ENCODE assay signal across 21 cellular contexts in genomic region chrX:95071052-95071451, GRCh38.
A peak's percentile ranks its signal among the peaks of the same experiment; 100 is the strongest.
DNase-seq lines count a peak whose midpoint lies in the region; ATAC-seq, FAIRE-seq and TF ChIP-seq lines count a peak whose summit lies in the region.
"Had no signal": no experiment of that assay in that cellular context is flagged by ENCODE, and none has a peak within 500 bp of the region (broad histone marks: within the 10 kb centered on the region; RNA-seq: fewer than 3 reads in every experiment).

No MANE protein-coding gene starts in this region.

- peaks cover 8% of the 10 kb centered on the region; the same call in 1 of the 2 replicates for H3K4me1 ChIP-seq in GM23248 (ENCODE audit: insufficient read depth)
- H3K4me1 ChIP-seq in hepatocyte (ENCODE audit: insufficient read depth): no peaks in the 10 kb centered on the region
- H3K4me1 ChIP-seq: gastroesophageal sphincter, psoas muscle, SJSA1, tibial nerve had no signal

- DNase-seq in GM23248 (peak; percentile 11), hepatocyte (ENCODE audit: low spot score) (no peak), GM19238 (ENCODE audit: insufficient read length, low spot score) (no peak), DMS79 treated with DMSO at 0.1 percent for 48 hours (lab: John Stamatoyannopoulos, UW) (no peak), NCI-H774 (lab: John Stamatoyannopoulos, UW) (no peak)
- DNase-seq in effector memory CD8-positive, alpha-beta T cell: no peak
- DNase-seq: activated B cell treated with CpG ODN at 0.5 μM for 24 hours; activated CD4-positive, alpha-beta memory T cell treated with anti-CD3 and anti-CD28 coated beads, Interleukin-2, amount 10 ng/mL, durations not matched to agents 7 days and 5 days; activated naive CD4-positive, alpha-beta T cell treated with anti-CD3 and anti-CD28 coated beads for 36 hours; KG1; natural killer cell; NCI-H187 treated with DMSO at 0.1 percent for 48 hours; psoas muscle; stimulated activated CD4-positive, alpha-beta T cell treated with anti-CD3 and anti-CD28 coated beads, Interleukin-4, amount 100 ng/mL, for 1 hour had no signal

- H3K4me3 Mint-ChIP-seq in brain: no peak overlapping the region
- no peak overlapping the region for H3K4me3 Mint-ChIP-seq in effector memory CD8-positive, alpha-beta T cell
- H3K4me3 Mint-ChIP-seq: activated B cell treated with CpG ODN at 0.5 μM for 24 hours; activated CD4-positive, alpha-beta memory T cell treated with anti-CD3 and anti-CD28 coated beads, Interleukin-2, amount 10 ng/mL, durations not matched to agents 7 days and 5 days; activated naive CD4-positive, alpha-beta T cell treated with anti-CD3 and anti-CD28 coated beads for 36 hours; natural killer cell; stimulated activated naive CD8-positive, alpha-beta T cell treated with anti-CD3 and anti-CD28 coated beads, Interleukin-15, Interleukin-2, amounts not matched to agents 100 ng/mL and 50 ng/mL, for 24 hours had no signal

- H3K79me2 ChIP-seq in GM23248 (ENCODE audit: insufficient read depth) (no peaks in the 10 kb centered on the region), hepatocyte (no peaks in the 10 kb centered on the region)

- H3K9me2 ChIP-seq in GM23248 (ENCODE audit: insufficient read depth) (no peaks in the 10 kb centered on the region), hepatocyte (replicated peaks; ENCODE audit: insufficient read depth) (no peaks in the 10 kb centered on the region)

- no peak overlapping the region for H3K4me3 ChIP-seq in GM23248
- H3K4me3 ChIP-seq in hepatocyte: no peak overlapping the region
- H3K4me3 ChIP-seq: gastroesophageal sphincter, psoas muscle, SJSA1, tibial nerve had no signal

- H4K20me1 ChIP-seq in GM23248 (ENCODE audit: insufficient read depth): no peaks in the 10 kb centered on the region
- H4K20me1 ChIP-seq in hepatocyte (ENCODE audit: insufficient read depth, poor library complexity, severe bottlenecking): no peaks in the 10 kb centered on the region

- H3K27me3 ChIP-seq in GM23248 (replicated peaks; ENCODE audit: insufficient read depth): no peaks in the 10 kb centered on the region
- H3K27me3 ChIP-seq in hepatocyte: no peaks in the 10 kb centered on the region
- H3K27me3 ChIP-seq: gastroesophageal sphincter, SJSA1 had no signal

- no peaks in the 10 kb centered on the region for H3F3A ChIP-seq in GM23248 (ENCODE audit: insufficient read depth)

- H3K36me3 ChIP-seq in GM23248 (ENCODE audit: low read depth) (no peaks in the 10 kb centered on the region), hepatocyte (replicated peaks; ENCODE audit: insufficient read depth, low read depth) (no peaks in the 10 kb centered on the region)
- H3K36me3 ChIP-seq: gastroesophageal sphincter, SJSA1, tibial nerve had no signal

- no peak overlapping the region for H3K27ac Mint-ChIP-seq in brain
- no peak overlapping the region for H3K27ac Mint-ChIP-seq in effector memory CD8-positive, alpha-beta T cell
- H3K27ac Mint-ChIP-seq: activated B cell treated with CpG ODN at 0.5 μM for 24 hours; activated CD4-positive, alpha-beta memory T cell treated with anti-CD3 and anti-CD28 coated beads, Interleukin-2, amount 10 ng/mL, durations not matched to agents 7 days and 5 days; activated naive CD4-positive, alpha-beta T cell treated with anti-CD3 and anti-CD28 coated beads for 36 hours; natural killer cell; stimulated activated naive CD8-positive, alpha-beta T cell treated with anti-CD3 and anti-CD28 coated beads, Interleukin-15, Interleukin-2, amounts not matched to agents 100 ng/mL and 50 ng/mL, for 24 hours had no signal

- no peak overlapping the region for H2AFZ ChIP-seq in GM23248
- no peak overlapping the region for H2AFZ ChIP-seq in hepatocyte

- no peaks in the 10 kb centered on the region for H3K36me3 Mint-ChIP-seq in brain
- peaks cover 3% of the 10 kb centered on the region for H3K36me3 Mint-ChIP-seq in effector memory CD8-positive, alpha-beta T cell (ENCODE audit: insufficient read depth)
- H3K36me3 Mint-ChIP-seq: natural killer cell had no signal

- H3K4me1 Mint-ChIP-seq in brain: no peaks in the 10 kb centered on the region
- H3K4me1 Mint-ChIP-seq in effector memory CD8-positive, alpha-beta T cell (ENCODE audit: low read depth in 2 of 2): no peaks in the 10 kb centered on the region
- H3K4me1 Mint-ChIP-seq: activated B cell treated with CpG ODN at 0.5 μM for 24 hours; activated CD4-positive, alpha-beta memory T cell treated with anti-CD3 and anti-CD28 coated beads, Interleukin-2, amount 10 ng/mL, durations not matched to agents 7 days and 5 days; natural killer cell had no signal

- H3K9ac ChIP-seq in GM23248: no peak overlapping the region

- peak; percentile 85 for FAIRE-seq in A204.1 (lab: Jason Lieb, UNC)
- FAIRE-seq: endothelial cell of umbilical vein had no signal

- in situ Hi-C loops in GM23248 (cut with MboI): no loop called here

- H3K4me2 ChIP-seq in GM23248 (ENCODE audit: unreplicated experiment) (no peak overlapping the region), hepatocyte (no peak overlapping the region)

- H3K9me3 ChIP-seq in GM23248 (ENCODE audit: low read depth): no peaks in the 10 kb centered on the region
- no peaks in the 10 kb centered on the region for H3K9me3 ChIP-seq in hepatocyte (ENCODE audit: low read depth)
- H3K9me3 ChIP-seq: gastroesophageal sphincter, psoas muscle, SJSA1, tibial nerve had no signal

- H3K9me3 Mint-ChIP-seq in brain: no peaks in the 10 kb centered on the region
- peaks cover 0 to 6% of the 10 kb centered on the region in 2 donors for H3K9me3 Mint-ChIP-seq in effector memory CD8-positive, alpha-beta T cell
- H3K9me3 Mint-ChIP-seq: activated B cell treated with CpG ODN at 0.5 μM for 24 hours; activated CD4-positive, alpha-beta memory T cell treated with anti-CD3 and anti-CD28 coated beads, Interleukin-2, amount 10 ng/mL, durations not matched to agents 7 days and 5 days; stimulated activated naive CD8-positive, alpha-beta T cell treated with anti-CD3 and anti-CD28 coated beads, Interleukin-15, Interleukin-2, amounts not matched to agents 100 ng/mL and 50 ng/mL, for 24 hours had no signal

- H3K27ac ChIP-seq in GM23248 (no peak overlapping the region), hepatocyte (no peak overlapping the region)
- H3K27ac ChIP-seq: gastroesophageal sphincter, psoas muscle, SJSA1, tibial nerve had no signal

- 0 to 11% methylated on average over 1 of the region's 1 CpG for WGBS in GM23248 (ENCODE audit: low coverage in 1 of 2, low lambda C conversion rate in 2 of 2, missing lambda C conversion rate in 2 of 2), 2 experiments
- 100% methylated on average over 1 of the region's 1 CpG for WGBS in hepatocyte (ENCODE audit: low lambda C conversion rate, missing lambda C conversion rate)

- TF ChIP-seq CTCF in brain (conservative IDR thresholded peaks at IDR 0.05) (peak; percentile 10 to 53), hepatocyte (IDR thresholded peaks at IDR 0.05; ENCODE audit: poor library complexity) (peak; percentile 48)

- H3K27me3 Mint-ChIP-seq in brain: peaks cover 5% of the 10 kb centered on the region
- H3K27me3 Mint-ChIP-seq in effector memory CD8-positive, alpha-beta T cell: no peaks in the 10 kb centered on the region
- H3K27me3 Mint-ChIP-seq: activated B cell treated with CpG ODN at 0.5 μM for 24 hours; activated CD4-positive, alpha-beta memory T cell treated with anti-CD3 and anti-CD28 coated beads, Interleukin-2, amount 10 ng/mL, durations not matched to agents 7 days and 5 days; stimulated activated naive CD8-positive, alpha-beta T cell treated with anti-CD3 and anti-CD28 coated beads, Interleukin-15, Interleukin-2, amounts not matched to agents 100 ng/mL and 50 ng/mL, for 24 hours had no signal

- no peak for ATAC-seq in effector memory CD8-positive, alpha-beta T cell (replicated peaks)
- ATAC-seq: gastroesophageal sphincter, natural killer cell, psoas muscle had no signal
